Comparison of ENCODE assay signal across 23 cellular contexts in genomic region chr17:47986520-47986919, GRCh38. TPM values are rescaled to one million over a fixed set of nuclear protein-coding genes. Genes with fewer than 3 reads are reported as not detected.
"Had no signal": no experiment of that assay in that cellular context is flagged by ENCODE, and none has a peak within 500 bp of the region (broad histone marks: within the 10 kb centered on the region; RNA-seq: fewer than 3 reads in every experiment).

No MANE protein-coding gene starts in this region.

- H3K27ac ChIP-seq: cardiac muscle cell, epithelial cell of prostate, hepatocyte, lower lobe of right lung, psoas muscle, testis, upper lobe of right lung had no signal

- H3K4me3 Mint-ChIP-seq: activated naive CD8-positive, alpha-beta T cell; activated T-helper 1 cell treated with anti-CD3 and anti-CD28 coated beads, Interleukin-12 subunit alpha, Interleukin-12 subunit beta, Interleukin-2, Interleukin-4 antibody, amounts not matched to agents 30 ng/mL and 10 ng/mL and 1 ng/mL, durations not matched to agents 14 hours and 24 hours and 36 hours; natural killer cell treated with Interleukin-12 subunit alpha and Interleukin-12 subunit beta and Interleukin-15 and Interleukin-18, amount 100 ng/mL, for 72 hours; stimulated activated effector memory CD8-positive, alpha-beta T cell treated with anti-CD3 and anti-CD28 coated beads, Interleukin-12 subunit alpha, Interleukin-12 subunit beta, amount 100 ng/mL, for 72 hours had no signal

- H3K4me1 ChIP-seq: psoas muscle, testis had no signal

- H3K27me3 Mint-ChIP-seq: activated naive CD8-positive, alpha-beta T cell; natural killer cell treated with Interleukin-12 subunit alpha and Interleukin-12 subunit beta and Interleukin-15 and Interleukin-18, amount 100 ng/mL, for 72 hours had no signal

- H3K4me3 ChIP-seq: cardiac muscle cell, hepatocyte, lower lobe of right lung, psoas muscle, skin epidermis, stomach, testis, upper lobe of right lung had no signal

- H3K27ac Mint-ChIP-seq: activated naive CD8-positive, alpha-beta T cell; activated T-helper 1 cell treated with anti-CD3 and anti-CD28 coated beads, Interleukin-12 subunit alpha, Interleukin-12 subunit beta, Interleukin-2, Interleukin-4 antibody, amounts not matched to agents 30 ng/mL and 10 ng/mL and 1 ng/mL, durations not matched to agents 14 hours and 24 hours and 36 hours; natural killer cell treated with Interleukin-12 subunit alpha and Interleukin-12 subunit beta and Interleukin-15 and Interleukin-18, amount 100 ng/mL, for 72 hours; stimulated activated effector memory CD8-positive, alpha-beta T cell treated with anti-CD3 and anti-CD28 coated beads, Interleukin-12 subunit alpha, Interleukin-12 subunit beta, amount 100 ng/mL, for 72 hours had no signal

- H3K27me3 ChIP-seq: cardiac muscle cell, hepatocyte, stomach, testis, upper lobe of right lung had no signal

- H3K36me3 ChIP-seq: cardiac muscle cell had no signal

- DNase-seq: activated CD8-positive, alpha-beta memory T cell treated with anti-CD3 and anti-CD28 coated beads for 24 hours; left colon; lower lobe of right lung; psoas muscle; stimulated activated CD4-positive, alpha-beta T cell treated with anti-CD3 and anti-CD28 coated beads, Interleukin-15, amount 100 ng/mL, for 24 hours; stimulated activated CD4-positive, alpha-beta T cell treated with anti-CD3 and anti-CD28 coated beads, Interleukin-4, amount 100 ng/mL, for 24 hours; T-helper 9 cell; testis; upper lobe of right lung had no signal

- ATAC-seq: activated CD4-positive, CD25-positive, alpha-beta regulatory T cell treated with anti-CD3 and anti-CD28 coated beads, Interleukin-2, amount 50 U/mL, for 24 hours; natural killer cell treated with Interleukin-12 subunit alpha and Interleukin-12 subunit beta and Interleukin-15 and Interleukin-18, amount 100 ng/mL, for 72 hours; stimulated activated effector memory CD8-positive, alpha-beta T cell treated with anti-CD3 and anti-CD28 coated beads, Interleukin-12 subunit alpha, Interleukin-12 subunit beta, amount 100 ng/mL, for 72 hours had no signal

- H3K9me3 Mint-ChIP-seq: activated T-helper 1 cell treated with anti-CD3 and anti-CD28 coated beads, Interleukin-12 subunit alpha, Interleukin-12 subunit beta, Interleukin-2, Interleukin-4 antibody, amounts not matched to agents 30 ng/mL and 10 ng/mL and 1 ng/mL, durations not matched to agents 14 hours and 24 hours and 36 hours; natural killer cell treated with Interleukin-12 subunit alpha and Interleukin-12 subunit beta and Interleukin-15 and Interleukin-18, amount 100 ng/mL, for 72 hours; stimulated activated effector memory CD8-positive, alpha-beta T cell treated with anti-CD3 and anti-CD28 coated beads, Interleukin-12 subunit alpha, Interleukin-12 subunit beta, amount 100 ng/mL, for 72 hours had no signal

- H3K9me3 ChIP-seq: lower lobe of right lung, psoas muscle, stomach, testis, upper lobe of right lung had no signal

RNA-seq across cellular contexts. Expression of gene PRR15L, which starts 28.8 kb away (rescaled TPM):
- total RNA-seq: activated T-helper 1 cell treated with anti-CD3 and anti-CD28 coated beads, Interleukin-12 subunit alpha, Interleukin-12 subunit beta, Interleukin-2, Interleukin-4 antibody, amounts not matched to agents 30 ng/mL and 10 ng/mL and 1 ng/mL, durations not matched to agents 14 hours and 24 hours and 36 hours; cardiac muscle cell; chondrocyte; dermis microvascular lymphatic vessel endothelial cell; glomerular endothelial cell; natural killer cell treated with Interleukin-12 subunit alpha and Interleukin-12 subunit beta and Interleukin-15 and Interleukin-18, amount 100 ng/mL, for 72 hours; osteocyte; psoas muscle had no signal
- polyA plus RNA-seq: cardiac muscle cell had no signal
